ENCODE assay signal across 11 cellular contexts in genomic region chr17:46043606-46044005, GRCh38. TPM values are rescaled to one million over a fixed set of nuclear protein-coding genes. Genes with fewer than 3 reads are reported as not detected.
DNase-seq lines count a peak whose midpoint lies in the region; ATAC-seq and TF ChIP-seq lines count a peak whose summit lies in the region.
"Had no signal": no experiment of that assay in that cellular context is flagged by ENCODE, and none has a peak within 500 bp of the region (broad histone marks: within the 10 kb centered on the region; RNA-seq: fewer than 3 reads in every experiment).

No MANE protein-coding gene starts in this region.

- H3K4me3 ChIP-seq in CD8-positive, alpha-beta T cell (ENCODE audit: low read depth, low read length): no peak overlapping the region
- H3K4me3 ChIP-seq in gastroesophageal sphincter (no peak overlapping the region), psoas muscle (no peak overlapping the region)
- H3K4me3 ChIP-seq: GM23248, heart right ventricle had no signal

- H3K27me3 ChIP-seq in CD8-positive, alpha-beta T cell (ENCODE audit: insufficient read depth, low read length): no peaks in the 10 kb centered on the region
- H3K27me3 ChIP-seq in gastroesophageal sphincter: no peaks in the 10 kb centered on the region
- H3K27me3 ChIP-seq in psoas muscle (ENCODE audit: insufficient read depth in 3 of 3, low read length in 2 of 3): no peaks in the 10 kb centered on the region
- H3K27me3 ChIP-seq: heart right ventricle had no signal

- H3K27ac ChIP-seq in CD8-positive, alpha-beta T cell (ENCODE audit: low read depth, low read length): no peak overlapping the region
- H3K27ac ChIP-seq in gastroesophageal sphincter (peak overlapping the region in 3 of 4 donors; percentile 60 to 65 (median 61)), psoas muscle (peak overlapping the region; percentile 75)
- H3K27ac ChIP-seq: C4-2B had no signal

- no peak overlapping the region for H3K4me3 Mint-ChIP-seq in CD8-positive, alpha-beta T cell
- H3K4me3 Mint-ChIP-seq in T-helper 17 cell: no peak overlapping the region

- POLR2A ChIA-PET in CD8-positive, alpha-beta T cell (lab: Charles Lee): interaction anchor here (0.9 to 1.8 kb wide), 3 partner anchors 8 to 155 kb away, joined by 3 to 9 read pairs (median 3); partner anchors contain the start of gene KANSL1

- no peak for ATAC-seq in CD8-positive, alpha-beta T cell
- no peak for ATAC-seq in T-helper 17 cell
- ATAC-seq in gastroesophageal sphincter: no peak
- peak in 1 of 4 donors; percentile 10 for ATAC-seq in psoas muscle
- no peak for ATAC-seq in Right ventricle myocardium inferior
- ATAC-seq in HG03095 (IDR thresholded peaks at IDR 0.05; ENCODE audit: unreplicated experiment): no peak
- no peak for ATAC-seq in HG03097 (IDR thresholded peaks at IDR 0.05; ENCODE audit: low FRiP score, unreplicated experiment)

- H3K36me3 ChIP-seq in CD8-positive, alpha-beta T cell (ENCODE audit: insufficient read depth, low read length): peaks cover 43% of the 10 kb centered on the region
- H3K36me3 ChIP-seq in gastroesophageal sphincter (peaks cover 0 to 53% of the 10 kb centered on the region in 2 donors), psoas muscle (ENCODE audit: insufficient read depth in 1 of 2, low read depth in 1 of 2) (peaks cover 0 to 72% of the 10 kb centered on the region in 2 donors)

- no peak for DNase-seq in CD8-positive, alpha-beta T cell
- DNase-seq in T-helper 17 cell (no peak), psoas muscle (no peak), Right ventricle myocardium inferior (ENCODE audit: missing footprints) (no peak), KG1 (lab: John Stamatoyannopoulos, UW) (no peak)

- 42 to 70% methylated on average over 2 to 3 of the region's 3 CpGs for WGBS in gastroesophageal sphincter (ENCODE audit: low coverage in 1 of 2), 2 donors
- 78 to 96% (median 89%) methylated on average over 3 of the region's 3 CpGs for WGBS in psoas muscle, 3 donors

- CTCF ChIA-PET in CD8-positive, alpha-beta T cell (lab: Charles Lee): interaction anchor here (0.7 to 6.3 kb wide), 28 partner anchors 9 to 173 kb away, joined by 3 to 67 read pairs (median 5); partner anchors contain the start of gene KANSL1

- H3K4me1 ChIP-seq in CD8-positive, alpha-beta T cell (ENCODE audit: insufficient read depth, low read length): no peaks in the 10 kb centered on the region
- H3K4me1 ChIP-seq in gastroesophageal sphincter: peaks cover 9 to 64% (median 13%) of the 10 kb centered on the region in 3 donors
- H3K4me1 ChIP-seq in psoas muscle: peaks cover 53% of the 10 kb centered on the region

- intact Hi-C loops in CD8-positive, alpha-beta T cell (cut with DNase I, micrococcal nuclease): loop anchor here (1.0 to 2.0 kb wide), 5 partner anchors 41 to 170 kb away; no protein-coding TSS in a partner anchor
- intact Hi-C loops in psoas muscle (cut with DNase I) (loop anchor here (1.0 to 5.0 kb wide), 5 partner anchors 41 to 170 kb away; partner anchors contain the start of gene KANSL1 (in 2 of the 2)), Right ventricle myocardium inferior (cut with DNase I) (loop anchor here (1.0 to 5.0 kb wide), 3 partner anchors 41 to 170 kb away; no protein-coding TSS in a partner anchor)

- no peak for TF ChIP-seq POLR2A in gastroesophageal sphincter (IDR thresholded peaks at IDR 0.05)

- H3K9me3 ChIP-seq in CD8-positive, alpha-beta T cell (ENCODE audit: low read length): no peaks in the 10 kb centered on the region
- H3K9me3 ChIP-seq in T-helper 17 cell (ENCODE audit: control insufficient read depth, low read length, poor library complexity, severe bottlenecking): no peaks in the 10 kb centered on the region
- no peaks in the 10 kb centered on the region for H3K9me3 ChIP-seq in gastroesophageal sphincter
- H3K9me3 ChIP-seq in psoas muscle: no peaks in the 10 kb centered on the region
- H3K9me3 ChIP-seq: heart right ventricle had no signal

- peaks cover 16% of the 10 kb centered on the region for H3K4me1 Mint-ChIP-seq in CD8-positive, alpha-beta T cell (ENCODE audit: low read depth)
- peaks cover 16% of the 10 kb centered on the region for H3K4me1 Mint-ChIP-seq in T-helper 17 cell

- H3K36me3 Mint-ChIP-seq in CD8-positive, alpha-beta T cell: peaks cover 92% of the 10 kb centered on the region
- H3K36me3 Mint-ChIP-seq in T-helper 17 cell (ENCODE audit: low read depth): peaks cover 2% of the 10 kb centered on the region

- no peaks in the 10 kb centered on the region for H3K9me3 Mint-ChIP-seq in CD8-positive, alpha-beta T cell

- H3K27ac Mint-ChIP-seq in CD8-positive, alpha-beta T cell: peak overlapping the region; percentile 14
- H3K27ac Mint-ChIP-seq in T-helper 17 cell: peak overlapping the region; percentile 81

- TF ChIP-seq CTCF in CD8-positive, alpha-beta T cell (IDR thresholded peaks at IDR 0.05): no peak
- TF ChIP-seq CTCF in gastroesophageal sphincter (IDR thresholded peaks at IDR 0.05) (no peak), psoas muscle (IDR thresholded peaks at IDR 0.05) (no peak)

- no peaks in the 10 kb centered on the region for H3K27me3 Mint-ChIP-seq in CD8-positive, alpha-beta T cell (ENCODE audit: low read depth)
- no peaks in the 10 kb centered on the region for H3K27me3 Mint-ChIP-seq in T-helper 17 cell

- TF ChIP-seq EP300 in gastroesophageal sphincter (IDR thresholded peaks at IDR 0.05): no peak

RNA-seq across cellular contexts. Expression of gene STH, which starts 44.6 kb away (rescaled TPM):
- total RNA-seq in CD8-positive, alpha-beta T cell: not detected
- total RNA-seq in T-helper 17 cell: not detected
- not detected for total RNA-seq in gastroesophageal sphincter
- total RNA-seq in psoas muscle: 1 to 10 TPM in 1 of 4 donors, not detected in 3; 2.0 TPM
- polyA plus RNA-seq in psoas muscle: under 1 TPM in 2 of 3 donors, not detected in 1; 0.25 to 0.26 TPM
- total RNA-seq in Right ventricle myocardium inferior: not detected
- total RNA-seq: GM23248, heart right ventricle had no signal
- polyA plus RNA-seq: GM23248, heart right ventricle had no signal
